ENCODE assay signal across 19 cellular contexts in genomic region chr4:2879026-2879425, GRCh38. TPM values are rescaled to one million over a fixed set of nuclear protein-coding genes. Genes with fewer than 3 reads are reported as not detected.
A peak's percentile ranks its signal among the peaks of the same experiment; 100 is the strongest.
DNase-seq lines count a peak whose midpoint lies in the region; ATAC-seq and TF ChIP-seq lines count a peak whose summit lies in the region.
"Had no signal": no experiment of that assay in that cellular context is flagged by ENCODE, and none has a peak within 500 bp of the region (broad histone marks: within the 10 kb centered on the region; RNA-seq: fewer than 3 reads in every experiment).

No MANE protein-coding gene starts in this region.

- in situ Hi-C loops in Panc1 (cut with HindIII; ENCODE audit: low pct_unique_long_range_greater_than_20kb, low sequenced_read_pairs) = no loop called here

- peaks cover 23% of the 10 kb centered on the region for H3K4me1 Mint-ChIP-seq in stimulated activated memory B cell treated with anti-CD40 and anti-IgM and Interleukin-4, amounts not matched to agents 10 μg/mL and 1 μg/mL and 100 μg/mL, for 72 hours
- H3K4me1 Mint-ChIP-seq: nephron had no signal

- H3K4me3 ChIP-seq in Panc1 (ENCODE audit: low read depth in 2 of 2, low read length in 2 of 2) (no peak overlapping the region), dorsolateral prefrontal cortex (no peak overlapping the region), sigmoid colon (no peak overlapping the region)
- H3K4me3 ChIP-seq: SK-N-MC, spleen, suprapubic skin, vagina had no signal

- H3K9me3 ChIP-seq in Panc1 (ENCODE audit: control insufficient read depth, insufficient read depth, low read depth, low read length) (no peaks in the 10 kb centered on the region), sigmoid colon (no peaks in the 10 kb centered on the region)
- H3K9me3 ChIP-seq: spleen, suprapubic skin, vagina had no signal

- H3K27ac ChIP-seq in Panc1 (ENCODE audit: low read length) (no peak overlapping the region), dorsolateral prefrontal cortex (peak overlapping the region in 48 of 59 donors; percentile 19 to 96 (median 85)), sigmoid colon (no peak overlapping the region)
- H3K27ac ChIP-seq: brain microvascular endothelial cell, HL-60, SK-N-MC, suprapubic skin, vagina had no signal

- DNase-seq in Right ventricle myocardium inferior (ENCODE audit: missing footprints) = no peak
- DNase-seq in cardiac septum (ENCODE audit: low spot score) = no peak
- DNase-seq in Panc1 (ENCODE audit: low read depth, low spot score) = no peak
- no peak for DNase-seq in dorsolateral prefrontal cortex
- DNase-seq in KG1 (lab: John Stamatoyannopoulos, UW) = no peak
- no peak for DNase-seq in DMS 273 treated with DMSO at 0.1 percent for 48 hours (lab: John Stamatoyannopoulos, UW)
- no peak for DNase-seq in sigmoid colon
- DNase-seq: activated naive CD8-positive, alpha-beta T cell treated with anti-CD3 and anti-CD28 coated beads, Interleukin-2, amount 10 ng/mL, durations not matched to agents 7 days and 5 days; brain microvascular endothelial cell; DMS79 treated with DMSO at 0.1 percent for 48 hours; NCI-H187 treated with DMSO at 0.1 percent for 48 hours; spleen had no signal

- H3K4me1 ChIP-seq in Panc1 (ENCODE audit: control insufficient read depth, insufficient read depth, low read length) (no peaks in the 10 kb centered on the region), sigmoid colon (peaks cover 0 to 19% (median 9%) of the 10 kb centered on the region in 4 donors)

- ATAC-seq in Right ventricle myocardium inferior (peak; percentile 28), Panc1 (no peak)
- ATAC-seq in stimulated activated memory B cell treated with anti-CD40 and anti-IgM and Interleukin-4, amounts not matched to agents 10 μg/mL and 1 μg/mL and 100 μg/mL, for 72 hours = no peak

- WGBS in sigmoid colon, 2 donors = 83 to 89% methylated on average over 5 of the region's 5 CpGs

- CTCF ChIA-PET in Panc1 (lab: Charles Lee) = no interaction called here

- TF ChIP-seq CTCF in Panc1 (IDR thresholded peaks at IDR 0.05) (no peak), dorsolateral prefrontal cortex (IDR thresholded peaks at IDR 0.05 in 54 of 56, conservative IDR thresholded peaks at IDR 0.05 in 2 of 56; ENCODE audit: low read depth in 1 of 56, partially characterized antibody in 56 of 56) (no peak), sigmoid colon (IDR thresholded peaks at IDR 0.05) (no peak)

- H3K27me3 Mint-ChIP-seq in stimulated activated memory B cell treated with anti-CD40 and anti-IgM and Interleukin-4, amounts not matched to agents 10 μg/mL and 1 μg/mL and 100 μg/mL, for 72 hours = no peaks in the 10 kb centered on the region
- H3K27me3 Mint-ChIP-seq: activated naive CD8-positive, alpha-beta T cell treated with anti-CD3 and anti-CD28 coated beads, Interleukin-2, amount 10 ng/mL, durations not matched to agents 7 days and 5 days; dendritic cell treated with granulocyte-macrophage colony-stimulating factor and Interleukin-4, amounts not matched to agents 40 ng/mL and 50 ng/mL, for 4 days had no signal

- peak overlapping the region; percentile 17 for H3K27ac Mint-ChIP-seq in stimulated activated memory B cell treated with anti-CD40 and anti-IgM and Interleukin-4, amounts not matched to agents 10 μg/mL and 1 μg/mL and 100 μg/mL, for 72 hours
- H3K27ac Mint-ChIP-seq: activated naive CD8-positive, alpha-beta T cell treated with anti-CD3 and anti-CD28 coated beads, Interleukin-2, amount 10 ng/mL, durations not matched to agents 7 days and 5 days; dendritic cell treated with granulocyte-macrophage colony-stimulating factor and Interleukin-4, amounts not matched to agents 40 ng/mL and 50 ng/mL, for 4 days; nephron had no signal

- no peak for TF ChIP-seq EP300 in sigmoid colon (IDR thresholded peaks at IDR 0.05)

- H3K27me3 ChIP-seq in Panc1 (ENCODE audit: control insufficient read depth, insufficient read depth, low read length) (no peaks in the 10 kb centered on the region), dorsolateral prefrontal cortex (no peaks in the 10 kb centered on the region), sigmoid colon (no peaks in the 10 kb centered on the region)
- H3K27me3 ChIP-seq: brain microvascular endothelial cell, spleen, suprapubic skin, vagina had no signal

- H3K36me3 ChIP-seq in Panc1 (ENCODE audit: control insufficient read depth, insufficient read depth, low read length) (peaks cover 3% of the 10 kb centered on the region; the same call in 1 of the 2 replicates), sigmoid colon (peaks cover 0 to 57% (median 11%) of the 10 kb centered on the region in 4 donors)

- H3K36me3 Mint-ChIP-seq in stimulated activated memory B cell treated with anti-CD40 and anti-IgM and Interleukin-4, amounts not matched to agents 10 μg/mL and 1 μg/mL and 100 μg/mL, for 72 hours = peaks cover 44% of the 10 kb centered on the region

- no peaks in the 10 kb centered on the region for H3K9me3 Mint-ChIP-seq in stimulated activated memory B cell treated with anti-CD40 and anti-IgM and Interleukin-4, amounts not matched to agents 10 μg/mL and 1 μg/mL and 100 μg/mL, for 72 hours
- H3K9me3 Mint-ChIP-seq: activated naive CD8-positive, alpha-beta T cell treated with anti-CD3 and anti-CD28 coated beads, Interleukin-2, amount 10 ng/mL, durations not matched to agents 7 days and 5 days; dendritic cell treated with granulocyte-macrophage colony-stimulating factor and Interleukin-4, amounts not matched to agents 40 ng/mL and 50 ng/mL, for 4 days; nephron had no signal

- intact Hi-C loops in Right ventricle myocardium inferior (cut with DNase I) = no loop called here
- intact Hi-C loops in cardiac septum (cut with DNase I) = no loop called here
- intact Hi-C loops in Panc1 (cut with micrococcal nuclease; ENCODE audit: unreplicated experiment) = no loop called here
- intact Hi-C loops in dorsolateral prefrontal cortex (cut with DNase I) = no loop called here
- intact Hi-C loops in sigmoid colon (cut with DNase I) = no loop called here

- no peak overlapping the region for H3K4me3 Mint-ChIP-seq in stimulated activated memory B cell treated with anti-CD40 and anti-IgM and Interleukin-4, amounts not matched to agents 10 μg/mL and 1 μg/mL and 100 μg/mL, for 72 hours
- H3K4me3 Mint-ChIP-seq: activated naive CD8-positive, alpha-beta T cell treated with anti-CD3 and anti-CD28 coated beads, Interleukin-2, amount 10 ng/mL, durations not matched to agents 7 days and 5 days; dendritic cell treated with granulocyte-macrophage colony-stimulating factor and Interleukin-4, amounts not matched to agents 40 ng/mL and 50 ng/mL, for 4 days; nephron had no signal

- BruUV-seq in Panc1 (replicated peaks; lab: Mats Ljungman, UMichigan) = TSS peak; percentile 60

- POLR2A ChIA-PET in Panc1 (lab: Charles Lee) = no interaction called here

- no peak for TF ChIP-seq POLR2A in sigmoid colon (IDR thresholded peaks at IDR 0.05)

RNA-seq across cellular contexts. Expression of gene ADD1, which starts 35.4 kb away (rescaled TPM):
- total RNA-seq in Right ventricle myocardium inferior (231 TPM), cardiac septum (213 TPM), Panc1 (2021; ENCODE audit: unreplicated experiment) (158 TPM), dorsolateral prefrontal cortex (100 to 1,000 TPM; 448 to 781 (median 536) TPM), sigmoid colon (100 to 1,000 TPM; 166 to 378 (median 183) TPM)
- 126 TPM for polyA plus RNA-seq in Panc1 (2012; ENCODE audit: insufficient read length)
- 100 to 1,000 TPM; 113 to 162 (median 120) TPM for polyA plus RNA-seq in sigmoid colon

Comparison
In these comparisons a context has a peak if more than half of its experiments do, and no peak if none do; other contexts are left out.
1. H3K27ac ChIP-seq: peak in dorsolateral prefrontal cortex (48 of 59); none in Panc1 (single experiment) and sigmoid colon (0 of 4).